ENCODE assay signal across 1 cellular context in the genomic region with DNA sequence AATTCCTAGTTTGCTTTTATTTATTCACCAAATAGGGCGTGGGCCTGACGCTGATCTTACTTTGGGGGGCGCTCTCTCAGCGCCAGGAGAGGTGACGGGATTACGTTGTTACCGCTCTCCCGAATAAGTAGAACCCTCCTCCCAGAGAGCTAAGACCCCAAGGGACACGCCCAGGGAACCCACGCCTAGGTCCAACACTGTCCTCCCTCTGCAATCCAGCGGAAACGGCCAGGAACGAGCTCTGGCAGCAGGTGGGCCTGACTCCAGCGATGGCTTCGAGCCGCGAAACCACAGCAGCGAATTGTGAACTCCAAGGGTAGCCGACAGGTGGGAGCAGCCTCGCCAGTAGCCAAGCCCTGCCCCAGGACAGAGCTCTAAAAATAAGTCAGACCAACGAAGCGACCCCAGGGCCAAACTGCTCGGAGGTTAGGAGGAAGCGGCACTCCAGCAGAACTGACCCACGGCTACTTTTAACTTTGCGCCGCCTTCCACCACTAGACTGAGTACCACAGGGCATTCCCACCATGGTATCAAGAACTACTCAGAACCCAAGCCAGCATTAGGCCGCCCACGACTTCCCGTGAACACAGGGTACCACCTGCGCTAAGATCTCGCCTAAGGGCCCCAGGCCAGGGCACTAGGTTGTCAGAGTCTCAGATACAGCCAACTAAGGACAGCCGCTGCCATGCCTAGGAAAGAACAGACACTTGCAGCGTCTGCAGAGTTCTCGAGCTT.
TF ChIP-seq lines count a peak whose summit lies in the region.

No MANE protein-coding gene starts in this region.

TF ChIP-seq in H1, 55 proteins besides CTCF, POLR2A, EP300 and RAD21:
- TF ChIP-seq, protein P1, sequence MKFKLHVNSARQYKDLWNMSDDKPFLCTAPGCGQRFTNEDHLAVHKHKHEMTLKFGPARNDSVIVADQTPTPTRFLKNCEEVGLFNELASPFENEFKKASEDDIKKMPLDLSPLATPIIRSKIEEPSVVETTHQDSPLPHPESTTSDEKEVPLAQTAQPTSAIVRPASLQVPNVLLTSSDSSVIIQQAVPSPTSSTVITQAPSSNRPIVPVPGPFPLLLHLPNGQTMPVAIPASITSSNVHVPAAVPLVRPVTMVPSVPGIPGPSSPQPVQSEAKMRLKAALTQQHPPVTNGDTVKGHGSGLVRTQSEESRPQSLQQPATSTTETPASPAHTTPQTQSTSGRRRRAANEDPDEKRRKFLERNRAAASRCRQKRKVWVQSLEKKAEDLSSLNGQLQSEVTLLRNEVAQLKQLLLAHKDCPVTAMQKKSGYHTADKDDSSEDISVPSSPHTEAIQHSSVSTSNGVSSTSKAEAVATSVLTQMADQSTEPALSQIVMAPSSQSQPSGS (IDR thresholded peaks at IDR 0.05; ENCODE audit: low read length) = no peak
- TF ChIP-seq TAF7 (optimal IDR thresholded peaks at IDR 0.05; ENCODE audit: borderline replicate concordance, low read depth, low read length) (peak; percentile 25), HDAC2 (IDR thresholded peaks at IDR 0.05; ENCODE audit: borderline replicate concordance in 1 of 2, low read depth in 2 of 2, low read length in 2 of 2) (no peak), ZNF274 (IDR thresholded peaks at IDR 0.05; ENCODE audit: borderline replicate concordance, extremely low read depth, low read length) (no peak), EZH2 (IDR thresholded peaks at IDR 0.05; ENCODE audit: low read depth, low read length, severe bottlenecking) (no peak), JUN (IDR thresholded peaks at IDR 0.05; ENCODE audit: low read depth, low read length) (no peak), NANOG (IDR thresholded peaks at IDR 0.05; ENCODE audit: insufficient read depth, low read depth, low read length, poor library complexity, severe bottlenecking) (no peak), POLR2AphosphoS5 (IDR thresholded peaks at IDR 0.05; ENCODE audit: low read depth, low read length) (peak; percentile 64), PHF8 (conservative IDR thresholded peaks at IDR 0.05; ENCODE audit: low read depth, low read length) (no peak; the same call in 1 of the 2 replicates), SIN3A (conservative IDR thresholded peaks at IDR 0.05 in 1 of 2, IDR thresholded peaks at IDR 0.05 in 1 of 2; ENCODE audit: low read depth in 1 of 2, low read length in 2 of 2) (peak; percentile 10 to 70; a peak in 1 of 4 replicates), MAFK (IDR thresholded peaks at IDR 0.05; ENCODE audit: low read depth, low read length) (no peak), YY1 (IDR thresholded peaks at IDR 0.05; ENCODE audit: low read depth, low read length) (no peak), SP2 (IDR thresholded peaks at IDR 0.05; ENCODE audit: low read length) (no peak), GABPA (IDR thresholded peaks at IDR 0.05; ENCODE audit: borderline replicate concordance, insufficient read depth, low read length) (no peak), CHD1 (IDR thresholded peaks at IDR 0.05; ENCODE audit: low read depth, low read length) (peak; percentile 9; the same call in 1 of the 2 replicates), BACH1 (IDR thresholded peaks at IDR 0.05; ENCODE audit: low read length) (no peak), SAP30 (IDR thresholded peaks at IDR 0.05; ENCODE audit: insufficient read depth, insufficient replicate concordance, low read length) (no peak), SP1 (IDR thresholded peaks at IDR 0.05; ENCODE audit: low read depth, low read length) (no peak), TCF12 (IDR thresholded peaks at IDR 0.05; ENCODE audit: low read depth, low read length) (no peak), RBBP5 (IDR thresholded peaks at IDR 0.05; ENCODE audit: borderline replicate concordance, low read depth, low read length) (no peak), SP4 (IDR thresholded peaks at IDR 0.05; ENCODE audit: low read length) (no peak), CREB1 (IDR thresholded peaks at IDR 0.05) (peak; percentile 67; the same call in 1 of the 2 replicates), TEAD4 (IDR thresholded peaks at IDR 0.05; ENCODE audit: low read depth, low read length) (no peak), TBP (IDR thresholded peaks at IDR 0.05; ENCODE audit: low read depth, low read length) (peak; percentile 63), BCL11A (IDR thresholded peaks at IDR 0.05; ENCODE audit: low read depth in 2 of 2, low read length in 2 of 2) (no peak)
- TF ChIP-seq, protein P2, sequence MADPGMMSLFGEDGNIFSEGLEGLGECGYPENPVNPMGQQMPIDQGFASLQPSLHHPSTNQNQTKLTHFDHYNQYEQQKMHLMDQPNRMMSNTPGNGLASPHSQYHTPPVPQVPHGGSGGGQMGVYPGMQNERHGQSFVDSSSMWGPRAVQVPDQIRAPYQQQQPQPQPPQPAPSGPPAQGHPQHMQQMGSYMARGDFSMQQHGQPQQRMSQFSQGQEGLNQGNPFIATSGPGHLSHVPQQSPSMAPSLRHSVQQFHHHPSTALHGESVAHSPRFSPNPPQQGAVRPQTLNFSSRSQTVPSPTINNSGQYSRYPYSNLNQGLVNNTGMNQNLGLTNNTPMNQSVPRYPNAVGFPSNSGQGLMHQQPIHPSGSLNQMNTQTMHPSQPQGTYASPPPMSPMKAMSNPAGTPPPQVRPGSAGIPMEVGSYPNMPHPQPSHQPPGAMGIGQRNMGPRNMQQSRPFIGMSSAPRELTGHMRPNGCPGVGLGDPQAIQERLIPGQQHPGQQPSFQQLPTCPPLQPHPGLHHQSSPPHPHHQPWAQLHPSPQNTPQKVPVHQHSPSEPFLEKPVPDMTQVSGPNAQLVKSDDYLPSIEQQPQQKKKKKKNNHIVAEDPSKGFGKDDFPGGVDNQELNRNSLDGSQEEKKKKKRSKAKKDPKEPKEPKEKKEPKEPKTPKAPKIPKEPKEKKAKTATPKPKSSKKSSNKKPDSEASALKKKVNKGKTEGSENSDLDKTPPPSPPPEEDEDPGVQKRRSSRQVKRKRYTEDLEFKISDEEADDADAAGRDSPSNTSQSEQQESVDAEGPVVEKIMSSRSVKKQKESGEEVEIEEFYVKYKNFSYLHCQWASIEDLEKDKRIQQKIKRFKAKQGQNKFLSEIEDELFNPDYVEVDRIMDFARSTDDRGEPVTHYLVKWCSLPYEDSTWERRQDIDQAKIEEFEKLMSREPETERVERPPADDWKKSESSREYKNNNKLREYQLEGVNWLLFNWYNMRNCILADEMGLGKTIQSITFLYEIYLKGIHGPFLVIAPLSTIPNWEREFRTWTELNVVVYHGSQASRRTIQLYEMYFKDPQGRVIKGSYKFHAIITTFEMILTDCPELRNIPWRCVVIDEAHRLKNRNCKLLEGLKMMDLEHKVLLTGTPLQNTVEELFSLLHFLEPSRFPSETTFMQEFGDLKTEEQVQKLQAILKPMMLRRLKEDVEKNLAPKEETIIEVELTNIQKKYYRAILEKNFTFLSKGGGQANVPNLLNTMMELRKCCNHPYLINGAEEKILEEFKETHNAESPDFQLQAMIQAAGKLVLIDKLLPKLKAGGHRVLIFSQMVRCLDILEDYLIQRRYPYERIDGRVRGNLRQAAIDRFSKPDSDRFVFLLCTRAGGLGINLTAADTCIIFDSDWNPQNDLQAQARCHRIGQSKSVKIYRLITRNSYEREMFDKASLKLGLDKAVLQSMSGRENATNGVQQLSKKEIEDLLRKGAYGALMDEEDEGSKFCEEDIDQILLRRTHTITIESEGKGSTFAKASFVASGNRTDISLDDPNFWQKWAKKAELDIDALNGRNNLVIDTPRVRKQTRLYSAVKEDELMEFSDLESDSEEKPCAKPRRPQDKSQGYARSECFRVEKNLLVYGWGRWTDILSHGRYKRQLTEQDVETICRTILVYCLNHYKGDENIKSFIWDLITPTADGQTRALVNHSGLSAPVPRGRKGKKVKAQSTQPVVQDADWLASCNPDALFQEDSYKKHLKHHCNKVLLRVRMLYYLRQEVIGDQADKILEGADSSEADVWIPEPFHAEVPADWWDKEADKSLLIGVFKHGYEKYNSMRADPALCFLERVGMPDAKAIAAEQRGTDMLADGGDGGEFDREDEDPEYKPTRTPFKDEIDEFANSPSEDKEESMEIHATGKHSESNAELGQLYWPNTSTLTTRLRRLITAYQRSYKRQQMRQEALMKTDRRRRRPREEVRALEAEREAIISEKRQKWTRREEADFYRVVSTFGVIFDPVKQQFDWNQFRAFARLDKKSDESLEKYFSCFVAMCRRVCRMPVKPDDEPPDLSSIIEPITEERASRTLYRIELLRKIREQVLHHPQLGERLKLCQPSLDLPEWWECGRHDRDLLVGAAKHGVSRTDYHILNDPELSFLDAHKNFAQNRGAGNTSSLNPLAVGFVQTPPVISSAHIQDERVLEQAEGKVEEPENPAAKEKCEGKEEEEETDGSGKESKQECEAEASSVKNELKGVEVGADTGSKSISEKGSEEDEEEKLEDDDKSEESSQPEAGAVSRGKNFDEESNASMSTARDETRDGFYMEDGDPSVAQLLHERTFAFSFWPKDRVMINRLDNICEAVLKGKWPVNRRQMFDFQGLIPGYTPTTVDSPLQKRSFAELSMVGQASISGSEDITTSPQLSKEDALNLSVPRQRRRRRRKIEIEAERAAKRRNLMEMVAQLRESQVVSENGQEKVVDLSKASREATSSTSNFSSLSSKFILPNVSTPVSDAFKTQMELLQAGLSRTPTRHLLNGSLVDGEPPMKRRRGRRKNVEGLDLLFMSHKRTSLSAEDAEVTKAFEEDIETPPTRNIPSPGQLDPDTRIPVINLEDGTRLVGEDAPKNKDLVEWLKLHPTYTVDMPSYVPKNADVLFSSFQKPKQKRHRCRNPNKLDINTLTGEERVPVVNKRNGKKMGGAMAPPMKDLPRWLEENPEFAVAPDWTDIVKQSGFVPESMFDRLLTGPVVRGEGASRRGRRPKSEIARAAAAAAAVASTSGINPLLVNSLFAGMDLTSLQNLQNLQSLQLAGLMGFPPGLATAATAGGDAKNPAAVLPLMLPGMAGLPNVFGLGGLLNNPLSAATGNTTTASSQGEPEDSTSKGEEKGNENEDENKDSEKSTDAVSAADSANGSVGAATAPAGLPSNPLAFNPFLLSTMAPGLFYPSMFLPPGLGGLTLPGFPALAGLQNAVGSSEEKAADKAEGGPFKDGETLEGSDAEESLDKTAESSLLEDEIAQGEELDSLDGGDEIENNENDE (IDR thresholded peaks at IDR 0.05; ENCODE audit: insufficient replicate concordance, low read length) = no peak
- TF ChIP-seq, protein P3, sequence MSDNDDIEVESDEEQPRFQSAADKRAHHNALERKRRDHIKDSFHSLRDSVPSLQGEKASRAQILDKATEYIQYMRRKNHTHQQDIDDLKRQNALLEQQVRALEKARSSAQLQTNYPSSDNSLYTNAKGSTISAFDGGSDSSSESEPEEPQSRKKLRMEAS (IDR thresholded peaks at IDR 0.05) = peak; percentile 46; the same call in 1 of the 2 replicates
- TF ChIP-seq, protein P4, sequence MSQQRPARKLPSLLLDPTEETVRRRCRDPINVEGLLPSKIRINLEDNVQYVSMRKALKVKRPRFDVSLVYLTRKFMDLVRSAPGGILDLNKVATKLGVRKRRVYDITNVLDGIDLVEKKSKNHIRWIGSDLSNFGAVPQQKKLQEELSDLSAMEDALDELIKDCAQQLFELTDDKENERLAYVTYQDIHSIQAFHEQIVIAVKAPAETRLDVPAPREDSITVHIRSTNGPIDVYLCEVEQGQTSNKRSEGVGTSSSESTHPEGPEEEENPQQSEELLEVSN (IDR thresholded peaks at IDR 0.05) = peak; percentile 19; the same call in 1 of the 2 replicates
TF ChIP-seq in H1: peak in this region for 8.
